ENCODE assay signal across 1 cellular context in the genomic region with DNA sequence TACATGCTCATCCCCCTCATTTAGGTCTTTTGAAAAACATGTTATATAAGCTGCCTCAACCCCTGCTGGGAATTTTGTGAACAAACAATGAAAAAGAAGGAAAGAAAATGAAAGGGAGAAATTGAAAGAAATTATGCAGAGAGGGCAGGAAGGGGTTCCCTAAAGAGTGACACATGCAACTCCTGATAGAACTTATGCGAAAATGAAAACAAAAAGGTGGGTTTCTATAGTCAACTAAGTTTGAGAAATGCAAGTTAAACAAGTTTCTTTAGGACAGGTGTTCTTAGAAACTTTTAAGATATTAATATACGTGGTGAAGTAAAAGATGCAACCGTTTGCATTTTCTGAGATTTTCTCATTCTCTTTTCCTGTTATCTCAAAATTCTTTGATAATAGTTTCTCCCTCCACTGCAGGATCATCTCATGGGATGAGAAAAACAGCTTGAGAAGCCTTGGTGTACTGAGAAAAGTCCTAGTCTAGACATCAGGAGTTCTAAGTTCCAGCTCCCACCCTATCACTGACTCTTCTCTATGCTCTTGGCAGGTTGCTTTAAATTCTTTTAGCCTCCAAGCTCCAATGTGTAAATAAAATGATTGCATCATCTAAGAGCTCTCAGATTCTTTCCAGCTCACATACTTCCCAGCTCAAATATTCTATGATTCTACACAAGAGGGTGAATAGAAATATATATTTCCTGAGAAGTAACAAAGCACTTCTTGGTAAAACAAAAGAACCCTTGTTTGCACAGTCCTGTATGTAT.
TF ChIP-seq lines count a peak whose summit lies in the region.

No MANE protein-coding gene starts in this region.

TF ChIP-seq in GM12878, 131 proteins besides CTCF, POLR2A, EP300 and RAD21 (continued from another document):
- TF ChIP-seq ATF2 (IDR thresholded peaks at IDR 0.05; ENCODE audit: low read length) (0 out of 2 replicates have a peak, but pooled peaks have one; percentile 18), NFIC (IDR thresholded peaks at IDR 0.05; ENCODE audit: low read depth, low read length) (peak; percentile 36; the same call in 1 of the 2 replicates), SREBF2 (IDR thresholded peaks at IDR 0.05; ENCODE audit: low read length) (no peak), SPI1 (IDR thresholded peaks at IDR 0.05; ENCODE audit: borderline replicate concordance, insufficient read depth, low read depth, low read length) (no peak)
